ENCODE assay signal across 36 cellular contexts in genomic region chr14:95541932-95542554, GRCh38.
"Had no signal": no experiment of that assay in that cellular context is flagged by ENCODE, and none has a peak within 500 bp of the region (broad histone marks: within the 10 kb centered on the region; RNA-seq: fewer than 3 reads in every experiment).

No MANE protein-coding gene starts in this region.

- H3K9me3 Mint-ChIP-seq: activated B cell treated with CpG ODN at 0.5 μM for 24 hours; activated CD4-positive, alpha-beta memory T cell treated with anti-CD3 and anti-CD28 coated beads for 36 hours; activated CD4-positive, alpha-beta T cell treated with anti-CD3 and anti-CD28 coated beads, Interleukin-2, amount 10 ng/mL, durations not matched to agents 24 days and 14 days; activated CD8-positive, alpha-beta T cell treated with anti-CD3 and anti-CD28 coated beads for 36 hours; activated naive CD4-positive, alpha-beta T cell treated with anti-CD3 and anti-CD28 coated beads, Interleukin-2, amount 10 ng/mL, durations not matched to agents 7 days and 5 days; activated naive CD4-positive, alpha-beta T cell treated with anti-CD3 and anti-CD28 coated beads, Interleukin-2, amount 50 U/mL, for 24 hours; activated naive CD8-positive, alpha-beta T cell treated with anti-CD3 and anti-CD28 coated beads, Interleukin-2, amount 10 ng/mL, durations not matched to agents 7 days and 5 days; activated naive CD8-positive, alpha-beta T cell treated with anti-CD3 and anti-CD28 coated beads, Interleukin-2, amount 50 U/mL, for 24 hours; activated T-cell treated with anti-CD3 and anti-CD28 coated beads, Interleukin-2, amount 50 U/mL, for 4 hours; activated T-cell treated with anti-CD3 and anti-CD28 coated beads, Interleukin-2, amount 50 U/mL, for 72 hours; activated T-helper 1 cell treated with anti-CD3 and anti-CD28 coated beads, Interleukin-12 subunit alpha, Interleukin-12 subunit beta, Interleukin-2, Interleukin-4 antibody, amounts not matched to agents 30 ng/mL and 10 ng/mL and 1 ng/mL, durations not matched to agents 14 hours and 24 hours and 36 hours; activated T-helper 17 cell treated with anti-CD3 and anti-CD28 coated beads, Interleukin-2, amount 50 U/mL, for 72 hours; central memory CD8-positive, alpha-beta T cell; T-cell; T-helper 2 cell treated with Interferon-gamma antibody and Interleukin-4, amounts not matched to agents 5 μg/mL and 100 μg/mL, for 36 hours had no signal

- H3K9me3 ChIP-seq: ascending aorta had no signal

- H3K4me3 Mint-ChIP-seq: activated B cell treated with CpG ODN at 0.5 μM for 24 hours; activated CD4-positive, alpha-beta memory T cell treated with anti-CD3 and anti-CD28 coated beads for 36 hours; activated CD4-positive, alpha-beta T cell treated with anti-CD3 and anti-CD28 coated beads, Interleukin-2, amount 10 ng/mL, durations not matched to agents 24 days and 14 days; activated CD8-positive, alpha-beta T cell treated with anti-CD3 and anti-CD28 coated beads for 36 hours; activated naive CD4-positive, alpha-beta T cell treated with anti-CD3 and anti-CD28 coated beads, Interleukin-2, amount 10 ng/mL, durations not matched to agents 7 days and 5 days; activated naive CD4-positive, alpha-beta T cell treated with anti-CD3 and anti-CD28 coated beads, Interleukin-2, amount 50 U/mL, for 24 hours; activated naive CD8-positive, alpha-beta T cell; activated naive CD8-positive, alpha-beta T cell treated with anti-CD3 and anti-CD28 coated beads, Interleukin-2, amount 10 ng/mL, durations not matched to agents 7 days and 5 days; activated naive CD8-positive, alpha-beta T cell treated with anti-CD3 and anti-CD28 coated beads, Interleukin-2, amount 50 U/mL, for 24 hours; activated T-cell treated with anti-CD3 and anti-CD28 coated beads, Interleukin-2, amount 50 U/mL, for 4 hours; activated T-cell treated with anti-CD3 and anti-CD28 coated beads, Interleukin-2, amount 50 U/mL, for 72 hours; activated T-helper 1 cell treated with anti-CD3 and anti-CD28 coated beads, Interleukin-12 subunit alpha, Interleukin-12 subunit beta, Interleukin-2, Interleukin-4 antibody, amounts not matched to agents 30 ng/mL and 10 ng/mL and 1 ng/mL, durations not matched to agents 14 hours and 24 hours and 36 hours; activated T-helper 17 cell treated with anti-CD3 and anti-CD28 coated beads, Interleukin-2, amount 50 U/mL, for 72 hours; brain; central memory CD8-positive, alpha-beta T cell; T-cell; T-helper 2 cell treated with Interferon-gamma antibody and Interleukin-4, amounts not matched to agents 5 μg/mL and 100 μg/mL, for 36 hours had no signal

- H3K27ac ChIP-seq: ascending aorta, cardiac muscle cell, VCaP had no signal

- H3K27me3 Mint-ChIP-seq: activated B cell treated with CpG ODN at 0.5 μM for 24 hours; activated CD4-positive, alpha-beta memory T cell treated with anti-CD3 and anti-CD28 coated beads for 36 hours; activated CD4-positive, alpha-beta T cell treated with anti-CD3 and anti-CD28 coated beads, Interleukin-2, amount 10 ng/mL, durations not matched to agents 24 days and 14 days; activated CD8-positive, alpha-beta T cell treated with anti-CD3 and anti-CD28 coated beads for 36 hours; activated naive CD4-positive, alpha-beta T cell treated with anti-CD3 and anti-CD28 coated beads, Interleukin-2, amount 10 ng/mL, durations not matched to agents 7 days and 5 days; activated naive CD4-positive, alpha-beta T cell treated with anti-CD3 and anti-CD28 coated beads, Interleukin-2, amount 50 U/mL, for 24 hours; activated naive CD8-positive, alpha-beta T cell; activated naive CD8-positive, alpha-beta T cell treated with anti-CD3 and anti-CD28 coated beads, Interleukin-2, amount 10 ng/mL, durations not matched to agents 7 days and 5 days; activated naive CD8-positive, alpha-beta T cell treated with anti-CD3 and anti-CD28 coated beads, Interleukin-2, amount 50 U/mL, for 24 hours; activated T-helper 17 cell treated with anti-CD3 and anti-CD28 coated beads, Interleukin-2, amount 50 U/mL, for 72 hours; brain; central memory CD8-positive, alpha-beta T cell; T-cell had no signal

- H3K4me3 ChIP-seq: ascending aorta, cardiac muscle cell had no signal

- DNase-seq: activated B cell treated with CpG ODN at 0.5 μM for 24 hours; activated CD4-positive, alpha-beta memory T cell treated with anti-CD3 and anti-CD28 coated beads for 36 hours; activated CD4-positive, alpha-beta T cell treated with anti-CD3 and anti-CD28 coated beads for 4 hours; activated CD4-positive, alpha-beta T cell treated with anti-CD3 and anti-CD28 coated beads, Interleukin-2, amount 10 ng/mL, durations not matched to agents 24 days and 14 days; activated CD4-positive, alpha-beta T cell treated with anti-CD3 and anti-CD28 coated beads, Interleukin-2, amount 50 U/mL, for 1 hour; activated CD4-positive, alpha-beta T cell treated with anti-CD3 and anti-CD28 coated beads, Interleukin-2, amount 50 U/mL, for 4 hours; activated CD4-positive, CD25-positive, alpha-beta regulatory T cell treated with anti-CD3 and anti-CD28 coated beads, Interleukin-2, amount 50 U/mL, for 72 hours; activated CD8-positive, alpha-beta memory T cell treated with anti-CD3 and anti-CD28 coated beads, Interleukin-2, amount 50 U/mL, for 4 hours; activated CD8-positive, alpha-beta T cell treated with anti-CD3 and anti-CD28 coated beads for 36 hours; activated effector memory CD4-positive, alpha-beta T cell treated with anti-CD3 and anti-CD28 coated beads, Interleukin-2, amount 50 U/mL, for 16 hours; activated gamma-delta T cell treated with Interleukin-2 at 50 U/mL for 16 hours; activated naive CD4-positive, alpha-beta T cell; activated naive CD4-positive, alpha-beta T cell treated with anti-CD3 and anti-CD28 coated beads, Interleukin-2, amount 10 ng/mL, durations not matched to agents 7 days and 5 days; activated naive CD8-positive, alpha-beta T cell treated with anti-CD3 and anti-CD28 coated beads, Interleukin-2, amount 10 ng/mL, durations not matched to agents 7 days and 5 days; activated naive CD8-positive, alpha-beta T cell treated with anti-CD3 and anti-CD28 coated beads, Interleukin-2, amount 50 U/mL, for 24 hours; activated T-cell treated with anti-CD3 and anti-CD28 coated beads for 4 hours; activated T-cell treated with anti-CD3 and anti-CD28 coated beads, Interleukin-2, amount 50 U/mL, for 1 hour; activated T-cell treated with anti-CD3 and anti-CD28 coated beads, Interleukin-2, amount 50 U/mL, for 4 hours; activated T-cell treated with anti-CD3 and anti-CD28 coated beads, Interleukin-2, amount 50 U/mL, for 72 hours; amygdala; anterior cingulate cortex; caudate nucleus; cerebellar nuclear complex; T-cell; T-helper 2 cell; T-helper 9 cell had no signal

- H3K4me1 ChIP-seq: ascending aorta had no signal

- H3K27ac Mint-ChIP-seq: activated B cell treated with CpG ODN at 0.5 μM for 24 hours; activated CD4-positive, alpha-beta memory T cell treated with anti-CD3 and anti-CD28 coated beads for 36 hours; activated CD4-positive, alpha-beta T cell treated with anti-CD3 and anti-CD28 coated beads, Interleukin-2, amount 10 ng/mL, durations not matched to agents 24 days and 14 days; activated CD8-positive, alpha-beta T cell treated with anti-CD3 and anti-CD28 coated beads for 36 hours; activated naive CD4-positive, alpha-beta T cell treated with anti-CD3 and anti-CD28 coated beads, Interleukin-2, amount 10 ng/mL, durations not matched to agents 7 days and 5 days; activated naive CD4-positive, alpha-beta T cell treated with anti-CD3 and anti-CD28 coated beads, Interleukin-2, amount 50 U/mL, for 24 hours; activated naive CD8-positive, alpha-beta T cell; activated naive CD8-positive, alpha-beta T cell treated with anti-CD3 and anti-CD28 coated beads, Interleukin-2, amount 10 ng/mL, durations not matched to agents 7 days and 5 days; activated naive CD8-positive, alpha-beta T cell treated with anti-CD3 and anti-CD28 coated beads, Interleukin-2, amount 50 U/mL, for 24 hours; activated T-cell treated with anti-CD3 and anti-CD28 coated beads, Interleukin-2, amount 50 U/mL, for 72 hours; activated T-helper 1 cell treated with anti-CD3 and anti-CD28 coated beads, Interleukin-12 subunit alpha, Interleukin-12 subunit beta, Interleukin-2, Interleukin-4 antibody, amounts not matched to agents 30 ng/mL and 10 ng/mL and 1 ng/mL, durations not matched to agents 14 hours and 24 hours and 36 hours; activated T-helper 17 cell treated with anti-CD3 and anti-CD28 coated beads, Interleukin-2, amount 50 U/mL, for 72 hours; brain; T-cell; T-helper 2 cell treated with Interferon-gamma antibody and Interleukin-4, amounts not matched to agents 5 μg/mL and 100 μg/mL, for 36 hours had no signal

- H3K27me3 ChIP-seq: ascending aorta, cardiac muscle cell had no signal

- H3K36me3 Mint-ChIP-seq: activated naive CD4-positive, alpha-beta T cell treated with anti-CD3 and anti-CD28 coated beads, Interleukin-2, amount 50 U/mL, for 24 hours had no signal

- ATAC-seq: activated CD8-positive, alpha-beta T cell treated with anti-CD3 and anti-CD28 coated beads for 36 hours; activated naive CD8-positive, alpha-beta T cell treated with anti-CD3 and anti-CD28 coated beads, Interleukin-2, amount 50 U/mL, for 24 hours; activated T-cell treated with anti-CD3 and anti-CD28 coated beads, Interleukin-2, amount 50 U/mL, for 4 hours; activated T-cell treated with anti-CD3 and anti-CD28 coated beads, Interleukin-2, amount 50 U/mL, for 72 hours; activated T-helper 17 cell treated with anti-CD3 and anti-CD28 coated beads, Interleukin-2, amount 50 U/mL, for 72 hours; T-cell had no signal
